ENCODE assay signal across 17 cellular contexts in genomic region chr16:1996175-1996574, GRCh38.
DNase-seq lines count a peak whose midpoint lies in the region; ATAC-seq lines count a peak whose summit lies in the region.
"Had no signal": no experiment of that assay in that cellular context is flagged by ENCODE, and none has a peak within 500 bp of the region (broad histone marks: within the 10 kb centered on the region; RNA-seq: fewer than 3 reads in every experiment).

No MANE protein-coding gene starts in this region.

- ATAC-seq in GM18867 (IDR thresholded peaks at IDR 0.05; ENCODE audit: unreplicated experiment): no peak
- ATAC-seq: activated CD8-positive, alpha-beta memory T cell treated with anti-CD3 and anti-CD28 coated beads, Interleukin-2, amount 10 ng/mL, durations not matched to agents 7 days and 5 days; psoas muscle; T-cell had no signal

- DNase-seq in stimulated activated naive CD4-positive, alpha-beta T cell treated with Interleukin-2 at 50 U/mL for 16 hours (lab: John Stamatoyannopoulos, UW): peak; percentile 18
- DNase-seq in stimulated activated naive CD4-positive, alpha-beta T cell (lab: John Stamatoyannopoulos, UW): no peak
- no peak for DNase-seq in epithelial cell of prostate (ENCODE audit: low read depth, low spot score)
- no peak for DNase-seq in caudate nucleus (lab: John Stamatoyannopoulos, UW)
- no peak for DNase-seq in DMS153 treated with DMSO at 0.1 percent for 48 hours (lab: John Stamatoyannopoulos, UW; ENCODE audit: unreplicated experiment)
- DNase-seq: activated CD8-positive, alpha-beta memory T cell treated with anti-CD3 and anti-CD28 coated beads, Interleukin-2, amount 10 ng/mL, durations not matched to agents 7 days and 5 days; aorta; effector CD4-positive, alpha-beta T cell; esophagus squamous epithelium; Kasumi-1; midbrain; NCI-H1417 treated with DMSO at 0.1 percent for 48 hours; NCI-H2171; psoas muscle; SHP77 treated with DMSO at 0.1 percent for 48 hours; T-cell had no signal

- H3K27ac ChIP-seq in epithelial cell of prostate: peak overlapping the region; percentile 85
- no peak overlapping the region for H3K27ac ChIP-seq in caudate nucleus (ENCODE audit: low read depth, low read length)
